ENCODE assay signal across 1 cellular context in the genomic region with DNA sequence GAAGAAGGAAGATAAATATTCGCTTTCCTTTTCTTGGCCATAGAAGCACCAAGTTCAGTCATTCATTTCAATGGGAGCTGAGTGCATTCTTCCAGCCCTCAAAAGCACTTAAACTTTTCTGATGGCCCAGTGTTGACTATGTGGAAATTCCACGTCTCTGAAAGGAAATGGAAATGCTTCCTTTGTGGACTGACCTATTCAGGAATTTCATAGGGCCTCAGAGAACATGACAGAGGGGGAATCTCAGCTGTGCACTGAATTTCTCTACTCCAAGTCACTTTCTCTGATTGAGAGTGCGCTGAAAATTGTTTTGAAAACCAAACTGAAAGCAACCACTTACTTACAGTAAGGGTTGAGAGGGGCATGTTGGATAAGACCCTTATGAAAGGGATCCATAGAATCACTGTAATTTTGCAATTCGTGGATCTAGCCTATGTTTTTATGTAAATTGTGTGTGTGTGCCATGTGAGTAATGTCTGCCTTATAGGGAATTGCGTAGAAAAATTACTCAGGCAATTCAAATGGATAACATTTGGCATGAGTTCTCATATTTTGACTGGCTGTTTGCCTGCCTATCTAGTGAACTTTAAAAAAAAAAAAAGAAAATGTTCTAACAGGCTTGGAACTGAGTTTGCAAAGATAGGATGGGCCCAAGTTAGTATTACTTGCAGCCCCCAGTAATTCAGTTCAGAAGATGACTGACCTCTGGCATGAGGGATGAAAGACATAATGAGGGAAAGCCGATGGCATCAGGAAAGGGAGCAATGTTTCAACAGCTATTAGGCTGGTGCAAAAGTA.
TF ChIP-seq lines count a peak whose summit lies in the region.

No MANE protein-coding gene starts in this region.

TF ChIP-seq in WTC11, 78 proteins besides CTCF, POLR2A, EP300 and RAD21 (continued from another document):
- TF ChIP-seq, protein P1, sequence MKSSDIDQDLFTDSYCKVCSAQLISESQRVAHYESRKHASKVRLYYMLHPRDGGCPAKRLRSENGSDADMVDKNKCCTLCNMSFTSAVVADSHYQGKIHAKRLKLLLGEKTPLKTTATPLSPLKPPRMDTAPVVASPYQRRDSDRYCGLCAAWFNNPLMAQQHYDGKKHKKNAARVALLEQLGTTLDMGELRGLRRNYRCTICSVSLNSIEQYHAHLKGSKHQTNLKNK (CRISPR knock-in tag; IDR thresholded peaks at IDR 0.05), result no peak
